14 cellular contexts compared by ENCODE assay signal in the genomic region with DNA sequence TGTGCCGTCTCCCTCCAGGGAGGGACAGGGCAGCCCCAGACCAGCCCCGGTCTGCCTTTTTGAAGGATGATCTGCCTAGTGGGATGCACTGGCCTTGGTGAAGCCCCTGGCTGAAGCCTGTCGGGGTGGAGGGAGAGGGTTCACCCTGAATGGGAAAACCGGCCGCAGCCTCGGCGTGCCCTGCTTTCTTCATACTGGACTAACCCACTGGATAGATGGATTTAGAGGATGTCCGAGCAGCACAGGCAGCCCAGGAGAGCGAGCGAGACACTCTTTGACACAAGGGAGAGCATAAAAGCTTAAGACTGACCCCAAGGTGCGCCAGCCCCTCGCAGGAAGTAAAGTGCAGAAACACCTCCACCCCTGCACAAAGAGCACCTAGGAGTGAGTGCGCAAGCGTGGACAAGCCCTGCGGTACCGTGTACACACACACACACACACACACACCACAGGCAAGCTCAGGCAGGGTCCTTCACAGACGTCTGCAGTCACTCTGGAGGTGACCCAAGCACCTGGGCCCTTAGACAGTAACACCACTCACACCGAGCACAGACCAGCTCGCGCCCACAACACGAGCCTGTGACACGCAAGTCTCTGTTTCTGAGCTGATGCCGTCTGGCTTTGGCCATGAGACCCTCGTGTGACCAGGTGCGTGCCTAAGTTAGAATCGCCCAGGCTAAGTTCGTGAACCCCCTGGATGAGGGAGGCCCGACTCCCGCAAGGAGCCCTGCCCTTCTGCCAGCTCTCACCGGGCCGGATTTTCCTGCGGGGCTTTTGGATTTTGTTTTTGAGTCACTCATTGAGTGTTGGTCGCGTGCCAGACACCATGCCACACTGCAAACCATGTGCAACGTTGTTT. TPM values are rescaled to one million over a fixed set of nuclear protein-coding genes. Genes with fewer than 3 reads are reported as not detected.
DNase-seq lines count a peak whose midpoint lies in the region; ATAC-seq and TF ChIP-seq lines count a peak whose summit lies in the region.
"Had no signal": no experiment of that assay in that cellular context is flagged by ENCODE, and none has a peak within 500 bp of the region (broad histone marks: within the 10 kb centered on the region; RNA-seq: fewer than 3 reads in every experiment).

No MANE protein-coding gene starts in this region.

- TF ChIP-seq RAD21 in SK-N-SH (IDR thresholded peaks at IDR 0.05; ENCODE audit: low read length), result no peak

- no peak for ATAC-seq in SK-N-SH treated with all-trans-retinoic acid at 6 μM for 48 hours
- ATAC-seq in naive B cell (ENCODE audit: low read depth in 2 of 2), result no peak
- ATAC-seq in activated CD8-positive, alpha-beta T cell treated with anti-CD3 and anti-CD28 coated beads, Interleukin-2, amount 10 ng/mL, durations not matched to agents 7 days and 5 days, result no peak

- H3K27me3 ChIP-seq in SK-N-SH (ENCODE audit: insufficient read depth) (no peaks in the 10 kb centered on the region), vagina (no peaks in the 10 kb centered on the region)
- no peaks in the 10 kb centered on the region for H3K27me3 ChIP-seq in effector memory CD4-positive, alpha-beta T cell (replicated peaks; ENCODE audit: control insufficient read depth, insufficient read depth, low read length, poor library complexity, severe bottlenecking)
- H3K27me3 ChIP-seq: SJSA1 had no signal

- H3K4me1 ChIP-seq in SK-N-SH (ENCODE audit: control insufficient read depth in 1 of 2, insufficient read depth in 2 of 2, low read depth in 1 of 2, low read length in 1 of 2) (peaks cover 9 to 35% of the 10 kb centered on the region in 2 experiments; a peak in 2 of 4 replicates), vagina (peaks cover 56% of the 10 kb centered on the region)
- H3K4me1 ChIP-seq in effector memory CD4-positive, alpha-beta T cell (ENCODE audit: control insufficient read depth, insufficient read depth, low read length, poor library complexity, severe bottlenecking), result peaks cover 9% of the 10 kb centered on the region

- no peak for TF ChIP-seq EP300 in SK-N-SH (IDR thresholded peaks at IDR 0.05; ENCODE audit: borderline replicate concordance in 1 of 2, low read depth in 1 of 2, low read length in 1 of 2)

- peaks cover 0 to 13% of the 10 kb centered on the region in 2 experiments for H3K36me3 ChIP-seq in SK-N-SH (replicated peaks in 1 of 2; ENCODE audit: control insufficient read depth in 1 of 2, insufficient read depth in 2 of 2, low read length in 1 of 2)
- H3K36me3 ChIP-seq in vagina, result no peaks in the 10 kb centered on the region
- no peaks in the 10 kb centered on the region for H3K36me3 ChIP-seq in effector memory CD4-positive, alpha-beta T cell (ENCODE audit: control insufficient read depth, insufficient read depth, low read length)
- H3K36me3 ChIP-seq: SJSA1 had no signal

- H3K9me3 Mint-ChIP-seq in naive B cell, result no peaks in the 10 kb centered on the region
- H3K9me3 Mint-ChIP-seq in activated CD8-positive, alpha-beta T cell treated with anti-CD3 and anti-CD28 coated beads, Interleukin-2, amount 10 ng/mL, durations not matched to agents 7 days and 5 days (ENCODE audit: insufficient read depth), result no peaks in the 10 kb centered on the region
- H3K9me3 Mint-ChIP-seq: nephron had no signal

- peaks cover 17 to 30% of the 10 kb centered on the region in 2 donors for H3K36me3 Mint-ChIP-seq in naive B cell
- no peaks in the 10 kb centered on the region for H3K36me3 Mint-ChIP-seq in activated CD8-positive, alpha-beta T cell treated with anti-CD3 and anti-CD28 coated beads, Interleukin-2, amount 10 ng/mL, durations not matched to agents 7 days and 5 days (ENCODE audit: low read depth)

- CTCF ChIA-PET in SK-N-SH (lab: Yijun Ruan, JAX), result interaction anchor here (1.3 to 7.1 kb wide), 2 partner anchors 9 to 69 kb away, joined by 3 to 74 read pairs; a partner anchor contains a TSS
- CTCF ChIA-PET in activated CD8-positive, alpha-beta T cell treated with anti-CD3 and anti-CD28 coated beads, Interleukin-2, amount 10 ng/mL, durations not matched to agents 7 days and 5 days (lab: Charles Lee), result interaction anchor here (1.5 to 2.8 kb wide), 2 partner anchors 9 to 11 kb away, joined by 3 to 8 read pairs; a partner anchor contains a TSS

- no peaks in the 10 kb centered on the region for H3K27me3 Mint-ChIP-seq in naive B cell
- H3K27me3 Mint-ChIP-seq in activated CD8-positive, alpha-beta T cell treated with anti-CD3 and anti-CD28 coated beads, Interleukin-2, amount 10 ng/mL, durations not matched to agents 7 days and 5 days (ENCODE audit: low read depth), result no peaks in the 10 kb centered on the region

- H3K4me2 ChIP-seq in SK-N-SH, result peak overlapping the region; percentile 59; the same call in 1 of the 2 replicates

- H3K9me2 ChIP-seq in SK-N-SH, result no peaks in the 10 kb centered on the region

- H3K79me2 ChIP-seq in SK-N-SH (ENCODE audit: insufficient read depth), result peaks cover 31% of the 10 kb centered on the region; the same call in 1 of the 2 replicates

- no peak overlapping the region for H3K4me3 ChIP-seq in SK-N-SH (ENCODE audit: low read depth in 2 of 2, low read length in 1 of 2)
- no peak overlapping the region for H3K4me3 ChIP-seq in vagina
- no peak overlapping the region for H3K4me3 ChIP-seq in effector memory CD4-positive, alpha-beta T cell (ENCODE audit: insufficient read depth, low read depth, low read length, poor library complexity, severe bottlenecking)
- H3K4me3 ChIP-seq: SJSA1 had no signal

- TF ChIP-seq CTCF in SK-N-SH (IDR thresholded peaks at IDR 0.05) (no peak), vagina (IDR thresholded peaks at IDR 0.05) (no peak)

- no peak for DNase-seq in SK-N-SH
- DNase-seq in cortex of kidney (lab: John Stamatoyannopoulos, UW), result peak; percentile 15
- no peak for DNase-seq in naive B cell
- DNase-seq in vagina (ENCODE audit: extremely low spot score in 2 of 2), result no peak
- DNase-seq in effector memory CD4-positive, alpha-beta T cell, result no peak
- no peak for DNase-seq in activated CD8-positive, alpha-beta T cell treated with anti-CD3 and anti-CD28 coated beads, Interleukin-2, amount 10 ng/mL, durations not matched to agents 7 days and 5 days
- no peak for DNase-seq in A172 (ENCODE audit: low spot score)
- DNase-seq: activated CD4-positive, alpha-beta T cell treated with anti-CD3 and anti-CD28 coated beads for 48 hours; activated gamma-delta T cell treated with Interleukin-2 at 50 U/mL for 16 hours; GDM1; hypothalamus had no signal

- WGBS in SK-N-SH (ENCODE audit: low lambda C conversion rate), result 87% methylated on average over 25 of the region's 35 CpGs

- POLR2A ChIA-PET in SK-N-SH (lab: Yijun Ruan, JAX), result no interaction called here
- POLR2A ChIA-PET in activated CD8-positive, alpha-beta T cell treated with anti-CD3 and anti-CD28 coated beads, Interleukin-2, amount 10 ng/mL, durations not matched to agents 7 days and 5 days (lab: Charles Lee), result no interaction called here

- no peaks in the 10 kb centered on the region for H3F3A ChIP-seq in SK-N-SH (replicated peaks; ENCODE audit: insufficient read depth)

- peak overlapping the region in 7 of 8 donors; percentile 46 to 83 (median 70) for H3K4me3 Mint-ChIP-seq in naive B cell
- H3K4me3 Mint-ChIP-seq in activated CD8-positive, alpha-beta T cell treated with anti-CD3 and anti-CD28 coated beads, Interleukin-2, amount 10 ng/mL, durations not matched to agents 7 days and 5 days, result no peak overlapping the region
- H3K4me3 Mint-ChIP-seq: nephron had no signal

- no peak for TF ChIP-seq POLR2A in vagina (IDR thresholded peaks at IDR 0.05)

- no peak overlapping the region for H3K9ac ChIP-seq in SK-N-SH

- H3K4me1 Mint-ChIP-seq in naive B cell, result peaks cover 60 to 98% (median 88%) of the 10 kb centered on the region in 3 donors
- peaks cover 22% of the 10 kb centered on the region for H3K4me1 Mint-ChIP-seq in activated CD8-positive, alpha-beta T cell treated with anti-CD3 and anti-CD28 coated beads, Interleukin-2, amount 10 ng/mL, durations not matched to agents 7 days and 5 days (ENCODE audit: low read depth)

- H2AFZ ChIP-seq in SK-N-SH (ENCODE audit: low read depth), result no peak overlapping the region

- no peak overlapping the region; a peak in 1 of 4 replicates for H3K27ac ChIP-seq in SK-N-SH (ENCODE audit: low read depth in 2 of 2, low read length in 1 of 2)
- peak overlapping the region; percentile 1 for H3K27ac ChIP-seq in vagina
- no peak overlapping the region for H3K27ac ChIP-seq in effector memory CD4-positive, alpha-beta T cell (ENCODE audit: insufficient read depth, low read length, poor library complexity, severe bottlenecking)

- intact Hi-C loops in vagina (cut with DNase I), result no loop called here

- no peaks in the 10 kb centered on the region for H4K20me1 ChIP-seq in SK-N-SH (ENCODE audit: insufficient read depth)

- H3K9me3 ChIP-seq in SK-N-SH (no peaks in the 10 kb centered on the region), vagina (no peaks in the 10 kb centered on the region)
- no peaks in the 10 kb centered on the region for H3K9me3 ChIP-seq in effector memory CD4-positive, alpha-beta T cell (ENCODE audit: control insufficient read depth, low read length)
- H3K9me3 ChIP-seq: SJSA1 had no signal

- peak overlapping the region; percentile 62 to 99 (median 94) for H3K27ac Mint-ChIP-seq in naive B cell
- H3K27ac Mint-ChIP-seq in activated CD8-positive, alpha-beta T cell treated with anti-CD3 and anti-CD28 coated beads, Interleukin-2, amount 10 ng/mL, durations not matched to agents 7 days and 5 days, result no peak overlapping the region

RNA-seq across cellular contexts. Expression of a gene that starts 11.3 kb away (rescaled TPM):
- polyA plus RNA-seq in SK-N-SH (2012; rRNA removed) (15.2 and 38.9 TPM in 2 replicates), naive B cell (ENCODE audit: low read depth in 6 of 6) (100 to 1,000 TPM in 4 of 6 donors, 10 to 100 TPM in 2; 96.8 to 172 (median 103) TPM)
- 16.4 and 18.3 TPM in 2 replicates for polyA plus RNA-seq in SK-N-SH (2012; cell fraction: cytosol; rRNA removed)
- polyA plus RNA-seq in SK-N-SH (2012; cell fraction: nucleus; rRNA removed), result 48.9 and 49.5 TPM in 2 replicates
- 205 TPM for total RNA-seq in vagina
- 10 to 100 TPM in 1 of 2 experiments, 1 to 10 TPM in 1; 8.6 to 11.2 TPM for total RNA-seq in activated CD8-positive, alpha-beta T cell treated with anti-CD3 and anti-CD28 coated beads, Interleukin-2, amount 10 ng/mL, durations not matched to agents 7 days and 5 days
- 17.1 and 33.8 TPM in 2 replicates for total RNA-seq in A172 (2014; rRNA removed; shearing (Covaris generic))

RNA-seq across cellular contexts. Expression of a gene that starts 21.3 kb away (rescaled TPM):
- polyA plus RNA-seq in SK-N-SH (2012; rRNA removed), result 74.7 and 87.9 TPM in 2 replicates
- 52.7 and 60.3 TPM in 2 replicates for polyA plus RNA-seq in SK-N-SH (2012; cell fraction: cytosol; rRNA removed)
- 63.1 and 96.6 TPM in 2 replicates for polyA plus RNA-seq in SK-N-SH (2012; cell fraction: nucleus; rRNA removed)
- 100 to 1,000 TPM; 204 to 259 (median 235) TPM for polyA plus RNA-seq in naive B cell (ENCODE audit: low read depth in 6 of 6)
- total RNA-seq in vagina, result 42.7 TPM
- 100 to 1,000 TPM in 1 of 2 experiments, 10 to 100 TPM in 1; 92.4 to 102 TPM for total RNA-seq in activated CD8-positive, alpha-beta T cell treated with anti-CD3 and anti-CD28 coated beads, Interleukin-2, amount 10 ng/mL, durations not matched to agents 7 days and 5 days
- total RNA-seq in A172 (2014; rRNA removed; shearing (Covaris generic)), result 35.1 and 52.7 TPM in 2 replicates

RNA-seq across cellular contexts. Expression of a gene that starts 21.6 kb away (rescaled TPM):
- polyA plus RNA-seq in SK-N-SH (2012; rRNA removed), result 2.2 and 2.4 TPM in 2 replicates
- 0.93 and 2.1 TPM in 2 replicates for polyA plus RNA-seq in SK-N-SH (2012; cell fraction: cytosol; rRNA removed)
- polyA plus RNA-seq in SK-N-SH (2012; cell fraction: nucleus; rRNA removed), result 4.0 and 5.3 TPM in 2 replicates
- polyA plus RNA-seq in naive B cell (ENCODE audit: low read depth in 6 of 6), result 1 to 10 TPM in 4 of 6 donors, under 1 TPM in 2; 0.70 to 2.1 (median 1.3) TPM
- 4.9 TPM for total RNA-seq in vagina
- total RNA-seq in activated CD8-positive, alpha-beta T cell treated with anti-CD3 and anti-CD28 coated beads, Interleukin-2, amount 10 ng/mL, durations not matched to agents 7 days and 5 days, result 10 to 100 TPM; 10.0 to 12.1 TPM
- total RNA-seq in A172 (2014; rRNA removed; shearing (Covaris generic)), result 4.8 and 5.7 TPM in 2 replicates

RNA-seq across cellular contexts. Expression of a gene that starts 36.9 kb away (rescaled TPM):
- polyA plus RNA-seq in SK-N-SH (2012; rRNA removed) (0.03 and 0.06 TPM in 2 replicates), naive B cell (ENCODE audit: low read depth in 6 of 6) (1 to 10 TPM in 1 of 6 donors, under 1 TPM in 3, not detected in 2; 0.11 to 1.4 (median 0.34) TPM)
- polyA plus RNA-seq in SK-N-SH (2012; cell fraction: cytosol; rRNA removed), result 0.01 TPM in 1 of 2 replicates, not detected in the other
- polyA plus RNA-seq in SK-N-SH (2012; cell fraction: nucleus; rRNA removed), result 0.38 and 1.1 TPM in 2 replicates
- total RNA-seq in vagina, result not detected
- total RNA-seq in activated CD8-positive, alpha-beta T cell treated with anti-CD3 and anti-CD28 coated beads, Interleukin-2, amount 10 ng/mL, durations not matched to agents 7 days and 5 days, result 1 to 10 TPM in 1 of 2 experiments, not detected in 1; 1.3 TPM
- not detected in 2 replicates for total RNA-seq in A172 (2014; rRNA removed; shearing (Covaris generic))
- total RNA-seq: SJSA1 had no signal

RNA-seq across cellular contexts. Expression of a gene that starts 53.0 kb away (rescaled TPM):
- polyA plus RNA-seq in SK-N-SH (2012; rRNA removed) (48.2 and 66.5 TPM in 2 replicates), naive B cell (ENCODE audit: low read depth in 6 of 6) (10 to 100 TPM; 33.6 to 80.2 (median 54.1) TPM)
- polyA plus RNA-seq in SK-N-SH (2012; cell fraction: cytosol; rRNA removed), result 64.3 and 64.8 TPM in 2 replicates
- polyA plus RNA-seq in SK-N-SH (2012; cell fraction: nucleus; rRNA removed), result 26.8 and 34.3 TPM in 2 replicates
- 59.2 TPM for total RNA-seq in vagina
- 10 to 100 TPM; 29.7 to 29.8 TPM for total RNA-seq in activated CD8-positive, alpha-beta T cell treated with anti-CD3 and anti-CD28 coated beads, Interleukin-2, amount 10 ng/mL, durations not matched to agents 7 days and 5 days
- 82.9 and 90.4 TPM in 2 replicates for total RNA-seq in A172 (2014; rRNA removed; shearing (Covaris generic))
